ENCODE assay signal across 19 cellular contexts in the genomic region with DNA sequence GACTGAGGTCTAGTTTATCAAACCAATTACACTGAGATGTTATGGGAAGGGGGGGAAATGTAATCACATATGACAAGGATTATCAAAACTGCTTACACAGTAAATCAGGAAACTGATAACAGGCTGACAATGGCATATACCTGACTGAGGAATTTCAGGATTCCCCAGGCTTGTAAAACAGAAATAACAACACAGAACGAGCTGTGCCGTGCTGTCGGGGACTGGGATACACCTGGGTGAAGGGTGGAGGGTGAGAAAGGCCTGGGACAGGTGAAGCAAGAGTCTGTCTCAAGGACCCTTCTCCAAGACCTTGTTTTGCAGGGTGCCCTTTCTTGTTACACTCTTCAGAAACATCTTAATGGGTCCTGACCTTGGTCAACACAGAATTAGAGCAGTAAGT. TPM values are rescaled to one million over a fixed set of nuclear protein-coding genes. Genes with fewer than 3 reads are reported as not detected.
DNase-seq lines count a peak whose midpoint lies in the region; ATAC-seq and TF ChIP-seq lines count a peak whose summit lies in the region.
"Had no signal": no experiment of that assay in that cellular context is flagged by ENCODE, and none has a peak within 500 bp of the region (broad histone marks: within the 10 kb centered on the region; RNA-seq: fewer than 3 reads in every experiment).

No MANE protein-coding gene starts in this region.

- H2BK5ac ChIP-seq in H9 (ENCODE audit: insufficient read length, low read length), result no peak overlapping the region

- intact Hi-C loops in gastrocnemius medialis (cut with DNase I; ENCODE audit: low total_unique reads), result loop anchor here (5.0 to 10.0 kb wide), 2 partner anchors 117 to 635 kb away; no protein-coding TSS in a partner anchor

- H3K9me3 Mint-ChIP-seq in H9 (no peaks in the 10 kb centered on the region; a peak in 2 of 5 replicates), endodermal cell (peaks cover 3% of the 10 kb centered on the region)
- H3K9me3 Mint-ChIP-seq: CD8-positive, alpha-beta T cell had no signal

- H3K4me3 ChIP-seq in endodermal cell (ENCODE audit: low read length) (no peak overlapping the region), gastrocnemius medialis (peak overlapping the region in 3 of 4 donors; percentile 33 to 43 (median 36))
- H3K4me3 ChIP-seq: K562 had no signal

- no peaks in the 10 kb centered on the region for H3K79me1 ChIP-seq in H9 (ENCODE audit: insufficient read depth, low read depth, low read length, poor library complexity, severe bottlenecking)

- no peak overlapping the region for H3T11ph ChIP-seq in H9 (ENCODE audit: low read length)

- H2AFZ ChIP-seq in H9 (ENCODE audit: low read length), result no peak overlapping the region

- H3K36me3 Mint-ChIP-seq in H9 (ENCODE audit: insufficient read depth in 1 of 3, low read depth in 3 of 3), result no peaks in the 10 kb centered on the region
- H3K36me3 Mint-ChIP-seq in endodermal cell (ENCODE audit: low read depth), result no peaks in the 10 kb centered on the region
- H3K36me3 Mint-ChIP-seq: CD8-positive, alpha-beta T cell had no signal

- ATAC-seq in gastrocnemius medialis (no peak), GM18870 (IDR thresholded peaks at IDR 0.05; ENCODE audit: unreplicated experiment) (no peak), HG03045 (IDR thresholded peaks at IDR 0.05; ENCODE audit: unreplicated experiment) (no peak)
- ATAC-seq: CD8-positive, alpha-beta T cell; HCT116; K562 had no signal

- H3K79me2 ChIP-seq in H9 (ENCODE audit: insufficient read depth, low read length), result no peaks in the 10 kb centered on the region

- in situ Hi-C loops in gastrocnemius medialis (cut with MboI; ENCODE audit: low sequenced_read_pairs in 4 of 4), result no loop called here

- DNase-seq in H9, result no peak
- DNase-seq in endodermal cell, result peak; percentile 36
- DNase-seq in gastrocnemius medialis, result no peak
- DNase-seq in activated CD8-positive, alpha-beta memory T cell treated with anti-CD3 and anti-CD28 coated beads, Interleukin-2, amount 50 U/mL, for 48 hours, result no peak
- DNase-seq in NCI-H524 treated with DMSO at 0.1 percent for 48 hours (lab: John Stamatoyannopoulos, UW), result no peak
- DNase-seq: C1 segment of cervical spinal cord; Caco-2; CD8-positive, alpha-beta T cell; Kasumi-1; NCI-H2029; NCI-H446 treated with DMSO at 0.1 percent for 48 hours; NCI-H526 treated with DMSO at 0.1 percent for 48 hours; RPMI8226; SHP77 had no signal

- peak overlapping the region in 2 of 3 experiments; percentile 78 to 83; a peak in 4 of 7 replicates for H3K27ac Mint-ChIP-seq in H9
- no peak overlapping the region for H3K27ac Mint-ChIP-seq in endodermal cell
- H3K27ac Mint-ChIP-seq: CD8-positive, alpha-beta T cell had no signal

- TF ChIP-seq POLR2A in gastrocnemius medialis (IDR thresholded peaks at IDR 0.05), result no peak

- H3K36me3 ChIP-seq in endodermal cell (ENCODE audit: control insufficient read depth, insufficient read depth, low read length) (no peaks in the 10 kb centered on the region), gastrocnemius medialis (no peaks in the 10 kb centered on the region)

- H4K91ac ChIP-seq in H9 (ENCODE audit: insufficient read length, low read depth, low read length), result no peak overlapping the region

- no peaks in the 10 kb centered on the region for H3K23me2 ChIP-seq in H9 (ENCODE audit: insufficient read length, low read depth, low read length, poor library complexity, severe bottlenecking)

- H3K27ac ChIP-seq in H9 (ENCODE audit: insufficient read length, low read depth, low read length) (no peak overlapping the region), endodermal cell (ENCODE audit: low read depth, low read length) (no peak overlapping the region), gastrocnemius medialis (peak overlapping the region; percentile 78 to 86 (median 83))
- H3K27ac ChIP-seq: HL-60 had no signal

- no peak overlapping the region for H3K23ac ChIP-seq in H9 (ENCODE audit: insufficient read length, low read depth, low read length)

- H2BK120ac ChIP-seq in H9 (ENCODE audit: low read depth, low read length, poor library complexity, severe bottlenecking), result no peak overlapping the region

- no peaks in the 10 kb centered on the region for H3K4me1 ChIP-seq in H9 (ENCODE audit: insufficient read depth, low read length)
- peaks cover 19% of the 10 kb centered on the region for H3K4me1 ChIP-seq in endodermal cell (ENCODE audit: control insufficient read depth, insufficient read depth, low read length)
- peaks cover 97 to 99% of the 10 kb centered on the region in 2 donors for H3K4me1 ChIP-seq in gastrocnemius medialis
- H3K4me1 ChIP-seq: Caco-2 had no signal

- H3K4me3 Mint-ChIP-seq in H9 (no peak overlapping the region), endodermal cell (no peak overlapping the region)
- H3K4me3 Mint-ChIP-seq: CD8-positive, alpha-beta T cell had no signal

- H2BK20ac ChIP-seq in H9 (ENCODE audit: low read depth, low read length, poor library complexity, severe bottlenecking), result no peak overlapping the region

- no peak overlapping the region for H3K56ac ChIP-seq in H9 (ENCODE audit: insufficient read length, low read depth, low read length)

- no peak overlapping the region for H2AK5ac ChIP-seq in H9 (ENCODE audit: insufficient read length, low read length)

- peaks cover 2% of the 10 kb centered on the region for H4K20me1 ChIP-seq in H9 (ENCODE audit: control insufficient read depth, insufficient read depth, insufficient read length)

- WGBS in H9 (ENCODE audit: extremely low coverage, insufficient read length, low lambda C conversion rate), result no CpG with 5 or more reads among the region's 3 CpGs
- WGBS in endodermal cell (ENCODE audit: insufficient coverage in 1 of 2, insufficient read length in 1 of 2), 2 experiments, result 83 to 100% methylated on average over 1 to 3 of the region's 3 CpGs

- H3K4me1 Mint-ChIP-seq in H9 (peaks cover 14 to 21% of the 10 kb centered on the region in 2 experiments), endodermal cell (peaks cover 39% of the 10 kb centered on the region)

- H3K4me2 ChIP-seq in H9 (ENCODE audit: insufficient read depth, insufficient read length, low read length), result no peak overlapping the region

- TF ChIP-seq CTCF in H9 (conservative IDR thresholded peaks at IDR 0.05) (no peak), endodermal cell (conservative IDR thresholded peaks at IDR 0.05) (no peak), gastrocnemius medialis (IDR thresholded peaks at IDR 0.05 in 4 of 5, conservative IDR thresholded peaks at IDR 0.05 in 1 of 5) (no peak)

- no peak overlapping the region for H3K4ac ChIP-seq in H9 (ENCODE audit: low read depth, low read length)

- no peak overlapping the region for H4K8ac ChIP-seq in H9 (replicated peaks; ENCODE audit: insufficient read length, low read depth, low read length)

- H4K5ac ChIP-seq in H9 (ENCODE audit: insufficient read length, low read depth, low read length), result no peak overlapping the region

- H3K18ac ChIP-seq in H9 (ENCODE audit: insufficient read length, low read depth, low read length), result no peak overlapping the region

- no peak overlapping the region for H2BK15ac ChIP-seq in H9 (ENCODE audit: low read depth, low read length)

- no peak overlapping the region for H2BK12ac ChIP-seq in H9 (ENCODE audit: insufficient read length, low read depth, low read length)

- H3K14ac ChIP-seq in H9 (ENCODE audit: insufficient read depth, low read length), result no peak overlapping the region

- H3K9me3 ChIP-seq in H9 (ENCODE audit: control insufficient read depth, low read depth, low read length) (no peaks in the 10 kb centered on the region), endodermal cell (ENCODE audit: control insufficient read depth, low read length) (peaks cover 10% of the 10 kb centered on the region), gastrocnemius medialis (no peaks in the 10 kb centered on the region)
- H3K9me3 ChIP-seq: Caco-2 had no signal

- H3K27me3 Mint-ChIP-seq in H9 (ENCODE audit: low read depth), result no peaks in the 10 kb centered on the region
- peaks cover 15% of the 10 kb centered on the region for H3K27me3 Mint-ChIP-seq in endodermal cell (ENCODE audit: insufficient read depth)

- H3K9ac ChIP-seq in H9 (ENCODE audit: extremely low read depth, insufficient read length, low read length) (no peak overlapping the region), endodermal cell (ENCODE audit: extremely low read depth, low read length, poor library complexity, severe bottlenecking) (no peak overlapping the region)

- H3K27me3 ChIP-seq in H9 (ENCODE audit: insufficient read depth, low read length) (no peaks in the 10 kb centered on the region), endodermal cell (ENCODE audit: control insufficient read depth, insufficient read depth, low read length, poor library complexity, severe bottlenecking) (peaks cover 16% of the 10 kb centered on the region), gastrocnemius medialis (no peaks in the 10 kb centered on the region)

RNA-seq across cellular contexts. Expression of a gene that starts 29.4 kb away (rescaled TPM):
- total RNA-seq in H9 (2021) (3.1 and 3.9 TPM in 2 replicates), endodermal cell (10 to 100 TPM; 30.5 to 35.2 TPM), gastrocnemius medialis (100 to 1,000 TPM; 171 to 303 (median 203) TPM)
- 4.2 TPM for polyA plus RNA-seq in endodermal cell (2013, experiment 1 of 2)
- 4.3 TPM for polyA plus RNA-seq in endodermal cell (2013, experiment 2 of 2)

Comparison
In these comparisons a context has a peak if more than half of its experiments do, and no peak if none do; other contexts are left out.
1. H3K27ac ChIP-seq: peak in gastrocnemius medialis (4 of 4); none in H9 (single experiment) and endodermal cell (single experiment).
2. RNA of a gene that starts 29.4 kb away (total RNA-seq): 171 to 303 TPM in gastrocnemius medialis; 30.5 to 35.2 TPM in endodermal cell and 3.1 to 3.9 TPM in H9; every median in the first group is over 4 times any median in the second.